ENCODE assay signal across 7 cellular contexts in genomic region chr17:8746501-8747236, GRCh38. TPM values are rescaled to one million over a fixed set of nuclear protein-coding genes. Genes with fewer than 3 reads are reported as not detected.
DNase-seq lines count a peak whose midpoint lies in the region; ATAC-seq and TF ChIP-seq lines count a peak whose summit lies in the region.

No MANE protein-coding gene starts in this region.

- no peaks in the 10 kb centered on the region for H3K9me3 Mint-ChIP-seq in stimulated activated effector memory CD8-positive, alpha-beta T cell treated with anti-CD3 and anti-CD28 coated beads, Interleukin-12 subunit alpha, Interleukin-12 subunit beta, amount 100 ng/mL, for 72 hours

- no peaks in the 10 kb centered on the region for H3F3A ChIP-seq in SU-DHL-6 (ENCODE audit: insufficient read depth)

- DNase-seq in H7 (peak; percentile 73), hepatocyte (ENCODE audit: low spot score) (no peak), NCI-H1436 treated with DMSO at 0.1 percent for 48 hours (lab: John Stamatoyannopoulos, UW) (no peak), NCI-H146 (lab: John Stamatoyannopoulos, UW) (no peak)
- DNase-seq in stimulated activated effector memory CD8-positive, alpha-beta T cell treated with anti-CD3 and anti-CD28 coated beads, Interleukin-12 subunit alpha, Interleukin-12 subunit beta, amount 100 ng/mL, for 72 hours (ENCODE audit: low spot score in 2 of 2): no peak

- H3K4me3 ChIP-seq in H7 (ENCODE audit: insufficient read depth, low read depth, low read length): peak overlapping the region; percentile 54
- H3K4me3 ChIP-seq in SU-DHL-6 (ENCODE audit: insufficient read depth, low read length, poor library complexity, severe bottlenecking): no peak overlapping the region
- H3K4me3 ChIP-seq in hepatocyte: peak overlapping the region; percentile 78

- H4K20me1 ChIP-seq in SU-DHL-6 (ENCODE audit: low read depth, low read length) (no peaks in the 10 kb centered on the region), hepatocyte (ENCODE audit: insufficient read depth, poor library complexity, severe bottlenecking) (no peaks in the 10 kb centered on the region)

- H2AFZ ChIP-seq in SU-DHL-6 (ENCODE audit: low read depth, low read length, severe bottlenecking): peak overlapping the region; percentile 73
- peak overlapping the region; percentile 97 for H2AFZ ChIP-seq in hepatocyte

- peaks cover 5% of the 10 kb centered on the region for H3K36me3 Mint-ChIP-seq in stimulated activated effector memory CD8-positive, alpha-beta T cell treated with anti-CD3 and anti-CD28 coated beads, Interleukin-12 subunit alpha, Interleukin-12 subunit beta, amount 100 ng/mL, for 72 hours

- no peaks in the 10 kb centered on the region for H3K4me1 ChIP-seq in hepatocyte (ENCODE audit: insufficient read depth)

- H3K9ac ChIP-seq in SU-DHL-6 (ENCODE audit: low read length): peak overlapping the region; percentile 40; the same call in 1 of the 2 replicates

- H3K27me3 ChIP-seq in H7 (ENCODE audit: control insufficient read depth, insufficient read depth, low read length): peaks cover 5% of the 10 kb centered on the region; the same call in 1 of the 2 replicates
- no peaks in the 10 kb centered on the region for H3K27me3 ChIP-seq in SU-DHL-6 (ENCODE audit: low read length)
- H3K27me3 ChIP-seq in hepatocyte: peaks cover under 1% of the 10 kb centered on the region

- no peak for TF ChIP-seq CTCF in SU-DHL-6 (IDR thresholded peaks at IDR 0.05; ENCODE audit: insufficient read depth, low read length, poor library complexity, severe bottlenecking)
- no peak for TF ChIP-seq CTCF in hepatocyte (IDR thresholded peaks at IDR 0.05; ENCODE audit: poor library complexity)

- H3K79me2 ChIP-seq in SU-DHL-6 (ENCODE audit: insufficient read depth, low read length) (no peaks in the 10 kb centered on the region), hepatocyte (no peaks in the 10 kb centered on the region)

- H3K9me2 ChIP-seq in SU-DHL-6 (replicated peaks; ENCODE audit: insufficient read depth, low read length): no peaks in the 10 kb centered on the region
- H3K9me2 ChIP-seq in hepatocyte (replicated peaks; ENCODE audit: insufficient read depth): no peaks in the 10 kb centered on the region

- peaks cover 18% of the 10 kb centered on the region for H3K4me1 Mint-ChIP-seq in stimulated activated effector memory CD8-positive, alpha-beta T cell treated with anti-CD3 and anti-CD28 coated beads, Interleukin-12 subunit alpha, Interleukin-12 subunit beta, amount 100 ng/mL, for 72 hours

- H3K36me3 ChIP-seq in H7 (replicated peaks; ENCODE audit: control insufficient read depth, insufficient read depth, low read length): no peaks in the 10 kb centered on the region
- no peaks in the 10 kb centered on the region for H3K36me3 ChIP-seq in SU-DHL-6 (ENCODE audit: low read length)
- H3K36me3 ChIP-seq in hepatocyte (replicated peaks; ENCODE audit: insufficient read depth, low read depth): no peaks in the 10 kb centered on the region

- peak overlapping the region; percentile 83 for H3K4me3 Mint-ChIP-seq in stimulated activated effector memory CD8-positive, alpha-beta T cell treated with anti-CD3 and anti-CD28 coated beads, Interleukin-12 subunit alpha, Interleukin-12 subunit beta, amount 100 ng/mL, for 72 hours

- no peak for ATAC-seq in stimulated activated effector memory CD8-positive, alpha-beta T cell treated with anti-CD3 and anti-CD28 coated beads, Interleukin-12 subunit alpha, Interleukin-12 subunit beta, amount 100 ng/mL, for 72 hours
- ATAC-seq in HG02798 (IDR thresholded peaks at IDR 0.05; ENCODE audit: poor library complexity, unreplicated experiment): no peak

- H3K27ac ChIP-seq in SU-DHL-6 (ENCODE audit: low read depth, low read length): no peak overlapping the region
- no peak overlapping the region for H3K27ac ChIP-seq in hepatocyte

- H3K9me3 ChIP-seq in SU-DHL-6 (ENCODE audit: insufficient read depth, low read length) (no peaks in the 10 kb centered on the region), hepatocyte (ENCODE audit: low read depth) (no peaks in the 10 kb centered on the region)

- H3K27ac Mint-ChIP-seq in stimulated activated effector memory CD8-positive, alpha-beta T cell treated with anti-CD3 and anti-CD28 coated beads, Interleukin-12 subunit alpha, Interleukin-12 subunit beta, amount 100 ng/mL, for 72 hours: peak overlapping the region; percentile 88

- WGBS in hepatocyte (ENCODE audit: low lambda C conversion rate, missing lambda C conversion rate): 34% methylated on average over 7 of the region's 9 CpGs

- H3K4me2 ChIP-seq in SU-DHL-6 (ENCODE audit: low read depth, low read length, poor library complexity, severe bottlenecking) (peak overlapping the region; percentile 51), hepatocyte (peak overlapping the region; percentile 98)

RNA-seq across cellular contexts. Expression of gene CCDC42, which starts 2.0 kb away (rescaled TPM):
- not detected in 2 replicates for total RNA-seq in H7 (2014; rRNA removed; shearing (Covaris generic))
- total RNA-seq in hepatocyte: 0.53 TPM in 1 of 2 replicates, not detected in the other
- polyA plus RNA-seq in hepatocyte: 1.7 and 3.2 TPM in 2 replicates

RNA-seq across cellular contexts. Expression of gene SPDYE4, which starts 11.7 kb away (rescaled TPM):
- not detected in 2 replicates for total RNA-seq in H7 (2014; rRNA removed; shearing (Covaris generic))
- total RNA-seq in hepatocyte: not detected in 2 replicates
- not detected in 2 replicates for polyA plus RNA-seq in hepatocyte

RNA-seq across cellular contexts. Expression of gene MFSD6L, which starts 52.5 kb away (rescaled TPM):
- 0.07 TPM in 1 of 2 replicates, not detected in the other for total RNA-seq in H7 (2014; rRNA removed; shearing (Covaris generic))
- 1.8 and 2.2 TPM in 2 replicates for total RNA-seq in hepatocyte
- 0.34 and 0.45 TPM in 2 replicates for polyA plus RNA-seq in hepatocyte
